20 cellular contexts compared by ENCODE assay signal in the genomic region with DNA sequence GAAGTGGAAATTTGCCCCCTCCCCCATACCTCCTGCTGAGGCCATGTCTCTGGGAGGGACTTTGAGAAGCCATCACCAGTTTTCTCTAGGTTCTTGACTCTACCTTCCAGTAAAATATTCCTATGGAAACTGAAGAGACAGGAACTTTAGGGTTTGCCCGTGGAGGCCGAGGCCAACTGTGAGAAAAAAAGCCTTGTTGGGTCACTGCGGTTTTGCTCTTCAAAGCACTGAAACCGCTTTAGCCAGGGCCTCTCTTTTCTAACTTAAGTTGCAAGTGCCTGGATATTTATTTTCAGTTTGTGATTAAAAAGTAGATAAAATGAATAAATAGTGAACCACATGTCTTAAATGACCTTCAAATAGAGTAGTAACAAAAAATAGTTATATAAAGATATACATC.
DNase-seq lines count a peak whose midpoint lies in the region; ATAC-seq, FAIRE-seq and TF ChIP-seq lines count a peak whose summit lies in the region.
"Had no signal": no experiment of that assay in that cellular context is flagged by ENCODE, and none has a peak within 500 bp of the region (broad histone marks: within the 10 kb centered on the region; RNA-seq: fewer than 3 reads in every experiment).

No MANE protein-coding gene starts in this region.

- DNase-seq in NCI-H1694 treated with DMSO at 0.1 percent for 48 hours (lab: John Stamatoyannopoulos, UW) = peak; percentile 54
- no peak for DNase-seq in NCI-H1694 (lab: John Stamatoyannopoulos, UW)
- DNase-seq in stomach = peak; percentile 69
- DNase-seq in gastrocnemius medialis = no peak
- no peak for DNase-seq in DMS79 (lab: John Stamatoyannopoulos, UW)
- DNase-seq: Caco-2; CD4-positive, CD25-positive, alpha-beta regulatory T cell; CD8-positive, alpha-beta T cell; DMS153; EL; GDM1; H9 had no signal

- H3K27ac ChIP-seq in stomach = peak overlapping the region; percentile 24 to 75 (median 50)
- H3K27ac ChIP-seq in gastrocnemius medialis = peak overlapping the region in 2 of 4 donors; percentile 88 to 93
- H3K27ac ChIP-seq: 22Rv1, BLaER1, C4-2B had no signal

- peaks cover 4 to 43% (median 15%) of the 10 kb centered on the region in 4 donors for H3K4me1 ChIP-seq in stomach
- peaks cover 38 to 42% of the 10 kb centered on the region in 2 donors for H3K4me1 ChIP-seq in gastrocnemius medialis
- H3K4me1 ChIP-seq: BLaER1 had no signal

- no peaks in the 10 kb centered on the region for H3K9me3 ChIP-seq in stomach
- no peaks in the 10 kb centered on the region for H3K9me3 ChIP-seq in gastrocnemius medialis
- H3K9me3 ChIP-seq: BLaER1, Caco-2 had no signal

- FAIRE-seq in endometrium (lab: Jason Lieb, UNC) = peak; percentile 39
- FAIRE-seq: A204.1, GM12878 had no signal

- WGBS in stomach, 5 donors = 30 to 58% (median 50%) methylated on average over 4 of the region's 4 CpGs

- TF ChIP-seq POLR2A in stomach (IDR thresholded peaks at IDR 0.05) = no peak
- TF ChIP-seq POLR2A in gastrocnemius medialis (IDR thresholded peaks at IDR 0.05) = no peak

- H3K27me3 ChIP-seq in stomach = no peaks in the 10 kb centered on the region
- H3K27me3 ChIP-seq in gastrocnemius medialis = no peaks in the 10 kb centered on the region
- H3K27me3 ChIP-seq: BLaER1 had no signal

- in situ Hi-C loops in gastrocnemius medialis (cut with MboI; ENCODE audit: low sequenced_read_pairs in 4 of 4) = loop anchor here in 1 of 4 donors (10.0 kb wide), 1 partner anchor 129 kb away; no protein-coding TSS in a partner anchor

- no peak for ATAC-seq in gastrocnemius medialis
- ATAC-seq: CD8-positive, alpha-beta T cell; GM12878; GM23338; HCT116 had no signal

- no peak for TF ChIP-seq EP300 in stomach (IDR thresholded peaks at IDR 0.05)

- H3K4me3 ChIP-seq in stomach = no peak overlapping the region
- H3K4me3 ChIP-seq in gastrocnemius medialis = no peak overlapping the region
- H3K4me3 ChIP-seq: BLaER1, GM12878, GM23338 had no signal

- intact Hi-C loops in stomach (cut with DNase I; ENCODE audit: low total_unique reads) (no loop called here), gastrocnemius medialis (cut with DNase I; ENCODE audit: low total_unique reads) (loop anchor here (1.0 kb wide), 1 partner anchor 133 kb away; no protein-coding TSS in a partner anchor)

- no peaks in the 10 kb centered on the region for H3K36me3 ChIP-seq in stomach
- H3K36me3 ChIP-seq in gastrocnemius medialis = no peaks in the 10 kb centered on the region
- H3K36me3 ChIP-seq: BLaER1 had no signal

- no peak for TF ChIP-seq CTCF in stomach (IDR thresholded peaks at IDR 0.05)
- TF ChIP-seq CTCF in gastrocnemius medialis (IDR thresholded peaks at IDR 0.05 in 4 of 5, conservative IDR thresholded peaks at IDR 0.05 in 1 of 5) = no peak

Comparison
In these comparisons a context has a peak if more than half of its experiments do, and no peak if none do; other contexts are left out.
1. DNase-seq: peak in NCI-H1694 treated with DMSO at 0.1 percent for 48 hours (single experiment) and stomach (single experiment); none in NCI-H1694 (single experiment), gastrocnemius medialis (0 of 2) and DMS79 (single experiment).